Comparison of ENCODE assay signal across 1 cellular context in the genomic region with DNA sequence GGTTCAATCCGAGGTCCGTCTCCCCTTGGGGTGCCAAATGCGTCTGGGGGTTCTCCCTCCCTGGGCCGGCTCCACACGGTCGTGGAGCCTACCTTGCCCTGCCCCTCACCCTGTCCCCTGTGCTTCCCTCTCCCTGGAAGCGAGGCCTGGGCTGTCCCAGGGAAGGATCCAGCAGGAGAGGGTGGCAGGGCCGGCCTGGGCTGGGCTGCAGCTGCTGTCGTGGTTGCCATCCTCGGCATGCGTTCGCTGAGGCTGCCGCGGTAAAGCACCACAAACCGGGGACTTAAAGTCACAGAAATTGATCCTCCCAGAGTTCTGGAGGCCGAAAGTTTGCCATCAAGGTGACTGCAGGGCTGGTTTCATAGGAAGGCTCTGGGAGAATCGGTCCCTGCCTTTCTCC.
TF ChIP-seq lines count a peak whose summit lies in the region.

No MANE protein-coding gene starts in this region.

TF ChIP-seq in HCT116, 20 proteins besides CTCF, POLR2A, EP300 and RAD21:
- TF ChIP-seq EZH2 (IDR thresholded peaks at IDR 0.05) (no peak), SP1 (IDR thresholded peaks at IDR 0.05; ENCODE audit: low read depth) (no peak), ZNF274 (IDR thresholded peaks at IDR 0.05; ENCODE audit: low read depth, low read length) (no peak), SRF (IDR thresholded peaks at IDR 0.05; ENCODE audit: low read depth) (no peak), CEBPB (IDR thresholded peaks at IDR 0.05; ENCODE audit: low read depth) (no peak), EZH2phosphoT487 (IDR thresholded peaks at IDR 0.05; ENCODE audit: borderline replicate concordance) (no peak), POLR2AphosphoS5 (IDR thresholded peaks at IDR 0.05; ENCODE audit: low read depth, low read length) (no peak), JUND (IDR thresholded peaks at IDR 0.05) (no peak), ELF1 (IDR thresholded peaks at IDR 0.05; ENCODE audit: borderline replicate concordance, low read depth) (no peak), TCF7L2 (IDR thresholded peaks at IDR 0.05; ENCODE audit: borderline replicate concordance, extremely low read depth, insufficient read depth, insufficient read length) (no peak), FOSL1 (IDR thresholded peaks at IDR 0.05; ENCODE audit: low read depth) (no peak), SIN3A (IDR thresholded peaks at IDR 0.05; ENCODE audit: low read depth) (no peak), EGR1 (IDR thresholded peaks at IDR 0.05; ENCODE audit: low read depth) (no peak), YY1 (IDR thresholded peaks at IDR 0.05; ENCODE audit: extremely low read depth, insufficient replicate concordance, low read depth, low read length) (no peak), ZFX (IDR thresholded peaks at IDR 0.05) (no peak), CBX3 (IDR thresholded peaks at IDR 0.05; ENCODE audit: low read depth) (no peak)
- TF ChIP-seq, protein P1, sequence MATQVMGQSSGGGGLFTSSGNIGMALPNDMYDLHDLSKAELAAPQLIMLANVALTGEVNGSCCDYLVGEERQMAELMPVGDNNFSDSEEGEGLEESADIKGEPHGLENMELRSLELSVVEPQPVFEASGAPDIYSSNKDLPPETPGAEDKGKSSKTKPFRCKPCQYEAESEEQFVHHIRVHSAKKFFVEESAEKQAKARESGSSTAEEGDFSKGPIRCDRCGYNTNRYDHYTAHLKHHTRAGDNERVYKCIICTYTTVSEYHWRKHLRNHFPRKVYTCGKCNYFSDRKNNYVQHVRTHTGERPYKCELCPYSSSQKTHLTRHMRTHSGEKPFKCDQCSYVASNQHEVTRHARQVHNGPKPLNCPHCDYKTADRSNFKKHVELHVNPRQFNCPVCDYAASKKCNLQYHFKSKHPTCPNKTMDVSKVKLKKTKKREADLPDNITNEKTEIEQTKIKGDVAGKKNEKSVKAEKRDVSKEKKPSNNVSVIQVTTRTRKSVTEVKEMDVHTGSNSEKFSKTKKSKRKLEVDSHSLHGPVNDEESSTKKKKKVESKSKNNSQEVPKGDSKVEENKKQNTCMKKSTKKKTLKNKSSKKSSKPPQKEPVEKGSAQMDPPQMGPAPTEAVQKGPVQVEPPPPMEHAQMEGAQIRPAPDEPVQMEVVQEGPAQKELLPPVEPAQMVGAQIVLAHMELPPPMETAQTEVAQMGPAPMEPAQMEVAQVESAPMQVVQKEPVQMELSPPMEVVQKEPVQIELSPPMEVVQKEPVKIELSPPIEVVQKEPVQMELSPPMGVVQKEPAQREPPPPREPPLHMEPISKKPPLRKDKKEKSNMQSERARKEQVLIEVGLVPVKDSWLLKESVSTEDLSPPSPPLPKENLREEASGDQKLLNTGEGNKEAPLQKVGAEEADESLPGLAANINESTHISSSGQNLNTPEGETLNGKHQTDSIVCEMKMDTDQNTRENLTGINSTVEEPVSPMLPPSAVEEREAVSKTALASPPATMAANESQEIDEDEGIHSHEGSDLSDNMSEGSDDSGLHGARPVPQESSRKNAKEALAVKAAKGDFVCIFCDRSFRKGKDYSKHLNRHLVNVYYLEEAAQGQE (IDR thresholded peaks at IDR 0.05; ENCODE audit: low read depth): no peak
- TF ChIP-seq, protein P2, sequence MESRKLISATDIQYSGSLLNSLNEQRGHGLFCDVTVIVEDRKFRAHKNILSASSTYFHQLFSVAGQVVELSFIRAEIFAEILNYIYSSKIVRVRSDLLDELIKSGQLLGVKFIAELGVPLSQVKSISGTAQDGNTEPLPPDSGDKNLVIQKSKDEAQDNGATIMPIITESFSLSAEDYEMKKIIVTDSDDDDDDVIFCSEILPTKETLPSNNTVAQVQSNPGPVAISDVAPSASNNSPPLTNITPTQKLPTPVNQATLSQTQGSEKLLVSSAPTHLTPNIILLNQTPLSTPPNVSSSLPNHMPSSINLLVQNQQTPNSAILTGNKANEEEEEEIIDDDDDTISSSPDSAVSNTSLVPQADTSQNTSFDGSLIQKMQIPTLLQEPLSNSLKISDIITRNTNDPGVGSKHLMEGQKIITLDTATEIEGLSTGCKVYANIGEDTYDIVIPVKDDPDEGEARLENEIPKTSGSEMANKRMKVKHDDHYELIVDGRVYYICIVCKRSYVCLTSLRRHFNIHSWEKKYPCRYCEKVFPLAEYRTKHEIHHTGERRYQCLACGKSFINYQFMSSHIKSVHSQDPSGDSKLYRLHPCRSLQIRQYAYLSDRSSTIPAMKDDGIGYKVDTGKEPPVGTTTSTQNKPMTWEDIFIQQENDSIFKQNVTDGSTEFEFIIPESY (IDR thresholded peaks at IDR 0.05; ENCODE audit: extremely low read depth, insufficient replicate concordance, low read length): no peak
- TF ChIP-seq, protein P3, sequence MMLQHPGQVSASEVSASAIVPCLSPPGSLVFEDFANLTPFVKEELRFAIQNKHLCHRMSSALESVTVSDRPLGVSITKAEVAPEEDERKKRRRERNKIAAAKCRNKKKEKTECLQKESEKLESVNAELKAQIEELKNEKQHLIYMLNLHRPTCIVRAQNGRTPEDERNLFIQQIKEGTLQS (IDR thresholded peaks at IDR 0.05): no peak
- TF ChIP-seq, protein P4, sequence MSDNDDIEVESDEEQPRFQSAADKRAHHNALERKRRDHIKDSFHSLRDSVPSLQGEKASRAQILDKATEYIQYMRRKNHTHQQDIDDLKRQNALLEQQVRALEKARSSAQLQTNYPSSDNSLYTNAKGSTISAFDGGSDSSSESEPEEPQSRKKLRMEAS (IDR thresholded peaks at IDR 0.05): no peak
